In the genomic region with DNA sequence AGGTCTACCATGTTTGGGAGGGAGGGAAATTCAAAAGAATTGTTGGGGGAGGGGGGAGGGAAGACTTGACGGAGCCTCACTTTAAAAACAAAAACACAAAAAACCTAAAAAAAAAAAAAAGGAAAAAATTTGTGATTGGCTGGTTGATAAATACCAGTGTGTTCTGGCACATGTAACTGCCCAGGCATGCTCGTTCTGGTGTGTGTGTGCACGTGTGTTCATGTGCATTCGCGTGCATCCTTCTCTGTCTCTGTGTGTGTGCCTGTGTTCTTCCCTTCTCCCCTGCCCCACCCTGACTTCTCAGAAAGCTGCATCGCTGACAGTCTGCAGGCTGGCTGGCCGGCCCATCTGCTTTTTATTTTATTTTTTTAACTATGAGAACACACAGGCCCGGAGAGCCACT, we compare ENCODE assay signal across 11 cellular contexts. TPM values are rescaled to one million over a fixed set of nuclear protein-coding genes. Genes with fewer than 3 reads are reported as not detected.
DNase-seq lines count a peak whose midpoint lies in the region; ATAC-seq and TF ChIP-seq lines count a peak whose summit lies in the region.
"Had no signal": no experiment of that assay in that cellular context is flagged by ENCODE, and none has a peak within 500 bp of the region (broad histone marks: within the 10 kb centered on the region; RNA-seq: fewer than 3 reads in every experiment).

No MANE protein-coding gene starts in this region.

- TF ChIP-seq CTCF in fibroblast of mammary gland (conservative IDR thresholded peaks at IDR 0.05; ENCODE audit: control insufficient read depth, insufficient read depth, low read depth, low read length), result no peak
- no peak for TF ChIP-seq CTCF in tibial nerve (IDR thresholded peaks at IDR 0.05)

- H3K4me1 Mint-ChIP-seq in activated T-cell treated with anti-CD3 and anti-CD28 coated beads, Interleukin-2, amount 50 U/mL, for 72 hours (ENCODE audit: low read depth), result peaks cover 82% of the 10 kb centered on the region

- H3K27ac ChIP-seq in tibial nerve, result peak overlapping the region in 3 of 4 donors; percentile 15 to 25 (median 25)

- peak overlapping the region; percentile 97 for H3K27ac Mint-ChIP-seq in activated T-cell treated with anti-CD3 and anti-CD28 coated beads, Interleukin-2, amount 50 U/mL, for 72 hours

- H3K4me3 ChIP-seq in fibroblast of mammary gland (ENCODE audit: control insufficient read depth, low read depth, low read length), result no peak overlapping the region
- no peak overlapping the region for H3K4me3 ChIP-seq in tibial nerve

- H3K27me3 Mint-ChIP-seq in activated T-cell treated with anti-CD3 and anti-CD28 coated beads, Interleukin-2, amount 50 U/mL, for 72 hours (ENCODE audit: low read depth), result no peaks in the 10 kb centered on the region

- no peaks in the 10 kb centered on the region for H3K27me3 ChIP-seq in tibial nerve

- peaks cover 0 to 43% (median 19%) of the 10 kb centered on the region in 3 donors for H3K36me3 ChIP-seq in tibial nerve

- peaks cover 6 to 24% of the 10 kb centered on the region in 2 donors for H3K36me3 Mint-ChIP-seq in activated T-cell treated with anti-CD3 and anti-CD28 coated beads, Interleukin-2, amount 50 U/mL, for 72 hours (ENCODE audit: insufficient read depth in 2 of 2)

- peaks cover 0 to 48% (median 8%) of the 10 kb centered on the region in 4 donors for H3K4me1 ChIP-seq in tibial nerve

- DNase-seq in activated gamma-delta T cell treated with Interleukin-2 at 50 U/mL for 16 hours, result peak; percentile 26
- no peak for DNase-seq in activated gamma-delta T cell (lab: John Stamatoyannopoulos, UW)
- peak; percentile 14 to 29 for DNase-seq in activated T-cell treated with anti-CD3 and anti-CD28 coated beads, Interleukin-2, amount 50 U/mL, for 72 hours
- peak; percentile 17 for DNase-seq in fibroblast of mammary gland (ENCODE audit: low read depth)
- no peak for DNase-seq in tibial nerve (ENCODE audit: low spot score in 2 of 2)
- DNase-seq in DMS79 treated with DMSO at 0.1 percent for 48 hours (lab: John Stamatoyannopoulos, UW), result no peak
- DNase-seq: hypothalamus; NCI-H1436 treated with DMSO at 0.1 percent for 48 hours; NK-92 treated with Interleukin-12 subunit alpha and Interleukin-12 subunit beta, amount 100 ng/mL, for 24 hours had no signal

- H3K9me3 ChIP-seq in tibial nerve, result no peaks in the 10 kb centered on the region

- no peak for TF ChIP-seq EP300 in tibial nerve (IDR thresholded peaks at IDR 0.05)

- H3K9me3 Mint-ChIP-seq in activated T-cell treated with anti-CD3 and anti-CD28 coated beads, Interleukin-2, amount 50 U/mL, for 72 hours, result no peaks in the 10 kb centered on the region

- no peak for ATAC-seq in activated T-cell treated with anti-CD3 and anti-CD28 coated beads, Interleukin-2, amount 50 U/mL, for 72 hours (replicated peaks in 1 of 2)
- ATAC-seq in GM21786 (IDR thresholded peaks at IDR 0.05; ENCODE audit: unreplicated experiment) (no peak), HG02759 (IDR thresholded peaks at IDR 0.05; ENCODE audit: unreplicated experiment) (no peak)

- peak overlapping the region; percentile 78 to 82 for H3K4me3 Mint-ChIP-seq in activated T-cell treated with anti-CD3 and anti-CD28 coated beads, Interleukin-2, amount 50 U/mL, for 72 hours

- 50 to 62% methylated on average over 8 of the region's 8 CpGs for WGBS in tibial nerve, 2 donors

- TF ChIP-seq POLR2A in tibial nerve (IDR thresholded peaks at IDR 0.05), result no peak

RNA-seq across cellular contexts. Expression of gene ADSL, which starts 22.6 kb away (rescaled TPM):
- total RNA-seq in activated T-cell treated with anti-CD3 and anti-CD28 coated beads, Interleukin-2, amount 50 U/mL, for 72 hours, result 100 to 1,000 TPM in 1 of 2 donors, 10 to 100 TPM in 1; 98.7 to 102 TPM
- total RNA-seq in tibial nerve, result 10 to 100 TPM; 36.1 to 71.8 (median 58.1) TPM

RNA-seq across cellular contexts. Expression of gene SGSM3, which starts 46.7 kb away (rescaled TPM):
- total RNA-seq in activated T-cell treated with anti-CD3 and anti-CD28 coated beads, Interleukin-2, amount 50 U/mL, for 72 hours, result 10 to 100 TPM; 47.1 to 55.8 TPM
- 100 to 1,000 TPM in 1 of 4 donors, 10 to 100 TPM in 3; 47.2 to 106 (median 69.2) TPM for total RNA-seq in tibial nerve

Comparison
In these comparisons a context has a peak if more than half of its experiments do, and no peak if none do; other contexts are left out.
1. DNase-seq: peak in activated gamma-delta T cell treated with Interleukin-2 at 50 U/mL for 16 hours (single experiment), activated T-cell treated with anti-CD3 and anti-CD28 coated beads, Interleukin-2, amount 50 U/mL, for 72 hours (2 of 2) and fibroblast of mammary gland (single experiment); none in activated gamma-delta T cell (single experiment), tibial nerve (0 of 2) and DMS79 treated with DMSO at 0.1 percent for 48 hours (single experiment).